In genomic region chr1:182604128-182604834, GRCh38 we compare ENCODE assay signal across 1 cellular context.
TF ChIP-seq lines count a peak whose summit lies in the region.

Gene RGS16, minus strand, starts transcription at chr1:182604389. Its CDS starts 130 bp downstream, at chr1:182604259.

TF ChIP-seq in WTC11, 78 proteins besides CTCF, POLR2A, EP300 and RAD21 (continued from another document):
- TF ChIP-seq E2F5 (CRISPR knock-in tag; IDR thresholded peaks at IDR 0.05), result peak; percentile 50; the same call in 1 of the 2 replicates
- TF ChIP-seq RELA (CRISPR knock-in tag; IDR thresholded peaks at IDR 0.05; ENCODE audit: borderline replicate concordance), result peak; percentile 94; the same call in 1 of the 2 replicates
- peak; percentile 79 for TF ChIP-seq SMAD4 (CRISPR knock-in tag; IDR thresholded peaks at IDR 0.05)
- peak; percentile 92 for TF ChIP-seq TEAD1 (CRISPR knock-in tag; IDR thresholded peaks at IDR 0.05)
- TF ChIP-seq ZNF281 (CRISPR knock-in tag; IDR thresholded peaks at IDR 0.05), result peak; percentile 70
- TF ChIP-seq ZNF416 (CRISPR knock-in tag; IDR thresholded peaks at IDR 0.05), result no peak
- TF ChIP-seq ATF2 (CRISPR knock-in tag; IDR thresholded peaks at IDR 0.05; ENCODE audit: borderline replicate concordance, low read depth), result 0 out of 2 replicates have a peak, but pooled peaks have one; percentile 7
- TF ChIP-seq IRF2 (CRISPR knock-in tag; IDR thresholded peaks at IDR 0.05; ENCODE audit: borderline replicate concordance, low read depth), result no peak
- TF ChIP-seq MAX (CRISPR knock-in tag; IDR thresholded peaks at IDR 0.05), result peak; percentile 97
- no peak for TF ChIP-seq NR1H2 (CRISPR knock-in tag; IDR thresholded peaks at IDR 0.05)
- TF ChIP-seq ZNF138 (CRISPR knock-in tag; conservative IDR thresholded peaks at IDR 0.05), result peak; percentile 90; the same call in 1 of the 2 replicates
- TF ChIP-seq KAT7 (CRISPR knock-in tag; IDR thresholded peaks at IDR 0.05; ENCODE audit: borderline replicate concordance), result no peak
- peak; percentile 67; the same call in 1 of the 2 replicates for TF ChIP-seq CREM (CRISPR knock-in tag; IDR thresholded peaks at IDR 0.05)
- 0 out of 2 replicates have a peak, but pooled peaks have one; percentile 44 for TF ChIP-seq ZSCAN18 (CRISPR knock-in tag; IDR thresholded peaks at IDR 0.05)
- TF ChIP-seq USF1 (CRISPR knock-in tag; IDR thresholded peaks at IDR 0.05), result peak; percentile 64; the same call in 1 of the 2 replicates
- peak; percentile 96 for TF ChIP-seq ETV6 (CRISPR knock-in tag; IDR thresholded peaks at IDR 0.05)
- TF ChIP-seq ZBTB43 (CRISPR knock-in tag; IDR thresholded peaks at IDR 0.05), result peak; percentile 76; the same call in 1 of the 2 replicates
- peak; percentile 55 for TF ChIP-seq IRF1 (CRISPR knock-in tag; IDR thresholded peaks at IDR 0.05)
- peak; percentile 91 for TF ChIP-seq SP1 (CRISPR knock-in tag; conservative IDR thresholded peaks at IDR 0.05)
- TF ChIP-seq TP53 (CRISPR knock-in tag; IDR thresholded peaks at IDR 0.05), result peak; percentile 70; the same call in 1 of the 2 replicates
- peak; percentile 89 for TF ChIP-seq CBFB (CRISPR knock-in tag; IDR thresholded peaks at IDR 0.05; ENCODE audit: low read depth)
- no peak for TF ChIP-seq MXD4 (CRISPR knock-in tag; IDR thresholded peaks at IDR 0.05; ENCODE audit: borderline replicate concordance)
- no peak for TF ChIP-seq ZNF263 (CRISPR knock-in tag; IDR thresholded peaks at IDR 0.05; ENCODE audit: low read depth)
- TF ChIP-seq ZNF671 (CRISPR knock-in tag; IDR thresholded peaks at IDR 0.05), result no peak
- TF ChIP-seq USF2 (CRISPR knock-in tag; IDR thresholded peaks at IDR 0.05), result peak; percentile 19; the same call in 1 of the 2 replicates
- TF ChIP-seq E2F1 (CRISPR knock-in tag; IDR thresholded peaks at IDR 0.05), result peak; percentile 73; the same call in 1 of the 2 replicates
- peak; percentile 69 for TF ChIP-seq NFYB (CRISPR knock-in tag; conservative IDR thresholded peaks at IDR 0.05; ENCODE audit: low read depth)
- TF ChIP-seq FOXP4 (CRISPR knock-in tag; IDR thresholded peaks at IDR 0.05), result peak; percentile 84
- TF ChIP-seq SMAD3 (CRISPR knock-in tag; IDR thresholded peaks at IDR 0.05; ENCODE audit: borderline replicate concordance), result peak; percentile 2; the same call in 1 of the 2 replicates
- TF ChIP-seq PRDM15 (CRISPR knock-in tag; IDR thresholded peaks at IDR 0.05), result 0 out of 2 replicates have a peak, but pooled peaks have one; percentile 51
